In genomic region chr12:76422878-76423438, GRCh38 we compare ENCODE assay signal across 13 cellular contexts.
A peak's percentile ranks its signal among the peaks of the same experiment; 100 is the strongest.
DNase-seq lines count a peak whose midpoint lies in the region; ATAC-seq, FAIRE-seq and TF ChIP-seq lines count a peak whose summit lies in the region.
"Had no signal": no experiment of that assay in that cellular context is flagged by ENCODE, and none has a peak within 500 bp of the region (broad histone marks: within the 10 kb centered on the region; RNA-seq: fewer than 3 reads in every experiment).

No MANE protein-coding gene starts in this region.

- H3K9me3 Mint-ChIP-seq in activated T-helper 2 cell treated with anti-CD3 and anti-CD28 coated beads, Interferon-gamma antibody, Interleukin-2, Interleukin-4, amounts not matched to agents 10 μg/mL and 5 μg/mL and 100 μg/mL, durations not matched to agents 14 hours and 24 hours and 36 hours, result peaks cover 39% of the 10 kb centered on the region
- H3K9me3 Mint-ChIP-seq in activated T-cell treated with anti-CD3 and anti-CD28 coated beads, Interleukin-2, amount 50 U/mL, for 24 hours, result peaks cover 20% of the 10 kb centered on the region

- no peak overlapping the region for H3K4me3 ChIP-seq in cardiac fibroblast (replicated peaks in 1 of 2; ENCODE audit: low read depth in 2 of 2, low read length in 2 of 2)
- H3K4me3 ChIP-seq: ascending aorta; BLaER1 treated with 17β-estradiol and CSF1 and Interleukin-3, amounts not matched to agents 10 nM and 100 nM had no signal

- no peak for TF ChIP-seq CTCF in cardiac fibroblast (IDR thresholded peaks at IDR 0.05; ENCODE audit: low read depth, low read length)

- intact Hi-C loops in activated T-helper 2 cell treated with anti-CD3 and anti-CD28 coated beads, Interferon-gamma antibody, Interleukin-2, Interleukin-4, amounts not matched to agents 10 μg/mL and 5 μg/mL and 100 μg/mL, durations not matched to agents 14 hours and 24 hours and 36 hours (cut with micrococcal nuclease), result no loop called here

- H3K27me3 Mint-ChIP-seq in activated T-helper 2 cell treated with anti-CD3 and anti-CD28 coated beads, Interferon-gamma antibody, Interleukin-2, Interleukin-4, amounts not matched to agents 10 μg/mL and 5 μg/mL and 100 μg/mL, durations not matched to agents 14 hours and 24 hours and 36 hours (ENCODE audit: low read depth), result no peaks in the 10 kb centered on the region
- H3K27me3 Mint-ChIP-seq in activated T-cell treated with anti-CD3 and anti-CD28 coated beads, Interleukin-2, amount 50 U/mL, for 24 hours, result no peaks in the 10 kb centered on the region

- H3K4me3 Mint-ChIP-seq in activated T-helper 2 cell treated with anti-CD3 and anti-CD28 coated beads, Interferon-gamma antibody, Interleukin-2, Interleukin-4, amounts not matched to agents 10 μg/mL and 5 μg/mL and 100 μg/mL, durations not matched to agents 14 hours and 24 hours and 36 hours (ENCODE audit: low read depth), result no peak overlapping the region
- no peak overlapping the region for H3K4me3 Mint-ChIP-seq in activated T-cell treated with anti-CD3 and anti-CD28 coated beads, Interleukin-2, amount 50 U/mL, for 24 hours

- no peak overlapping the region for H3K27ac Mint-ChIP-seq in activated T-helper 2 cell treated with anti-CD3 and anti-CD28 coated beads, Interferon-gamma antibody, Interleukin-2, Interleukin-4, amounts not matched to agents 10 μg/mL and 5 μg/mL and 100 μg/mL, durations not matched to agents 14 hours and 24 hours and 36 hours
- no peak overlapping the region for H3K27ac Mint-ChIP-seq in activated T-cell treated with anti-CD3 and anti-CD28 coated beads, Interleukin-2, amount 50 U/mL, for 24 hours

- peak; percentile 43 for ATAC-seq in left lobe of liver

- peaks cover 49% of the 10 kb centered on the region for H3K36me3 Mint-ChIP-seq in activated T-helper 2 cell treated with anti-CD3 and anti-CD28 coated beads, Interferon-gamma antibody, Interleukin-2, Interleukin-4, amounts not matched to agents 10 μg/mL and 5 μg/mL and 100 μg/mL, durations not matched to agents 14 hours and 24 hours and 36 hours (ENCODE audit: low read depth)
- H3K36me3 Mint-ChIP-seq in activated T-cell treated with anti-CD3 and anti-CD28 coated beads, Interleukin-2, amount 50 U/mL, for 24 hours (ENCODE audit: low read depth), result peaks cover 30% of the 10 kb centered on the region

- FAIRE-seq in A204.1 (lab: Jason Lieb, UNC), result peak; percentile 94

- DNase-seq in HuH-7 (ENCODE audit: low spot score) (peak; percentile 14), cardiac fibroblast (ENCODE audit: low read depth in 2 of 2) (peak; percentile 27 to 48), left lobe of liver (ENCODE audit: low spot score) (no peak), activated gamma-delta T cell treated with Interleukin-2 at 50 U/mL for 16 hours (no peak)
- DNase-seq in effector CD8-positive, alpha-beta T cell (lab: John Stamatoyannopoulos, UW), result no peak
- no peak for DNase-seq in activated T-helper 2 cell treated with anti-CD3 and anti-CD28 coated beads, Interferon-gamma antibody, Interleukin-2, Interleukin-4, amounts not matched to agents 10 μg/mL and 5 μg/mL and 100 μg/mL, durations not matched to agents 14 hours and 24 hours and 36 hours (ENCODE audit: low spot score)
- DNase-seq in activated T-cell treated with anti-CD3 and anti-CD28 coated beads, Interleukin-2, amount 50 U/mL, for 24 hours, result no peak
- DNase-seq: activated CD8-positive, alpha-beta memory T cell treated with anti-CD3 and anti-CD28 coated beads for 24 hours; KG1; NCI-H345 had no signal

- peaks cover 14% of the 10 kb centered on the region for H3K4me1 Mint-ChIP-seq in activated T-helper 2 cell treated with anti-CD3 and anti-CD28 coated beads, Interferon-gamma antibody, Interleukin-2, Interleukin-4, amounts not matched to agents 10 μg/mL and 5 μg/mL and 100 μg/mL, durations not matched to agents 14 hours and 24 hours and 36 hours (ENCODE audit: low read depth)
- H3K4me1 Mint-ChIP-seq in activated T-cell treated with anti-CD3 and anti-CD28 coated beads, Interleukin-2, amount 50 U/mL, for 24 hours (ENCODE audit: low read depth), result peaks cover 30% of the 10 kb centered on the region

Comparison
In these comparisons a context has a peak if more than half of its experiments do, and no peak if none do; other contexts are left out.
1. DNase-seq: peak in HuH-7 (single experiment) and cardiac fibroblast (2 of 2); none in left lobe of liver (single experiment), activated gamma-delta T cell treated with Interleukin-2 at 50 U/mL for 16 hours (single experiment), effector CD8-positive, alpha-beta T cell (single experiment), activated T-helper 2 cell treated with anti-CD3 and anti-CD28 coated beads, Interferon-gamma antibody, Interleukin-2, Interleukin-4, amounts not matched to agents 10 μg/mL and 5 μg/mL and 100 μg/mL, durations not matched to agents 14 hours and 24 hours and 36 hours (single experiment) and activated T-cell treated with anti-CD3 and anti-CD28 coated beads, Interleukin-2, amount 50 U/mL, for 24 hours (single experiment).